In genomic region chr1:3284691-3285090, GRCh38 we compare ENCODE assay signal across 1 cellular context.
TF ChIP-seq lines count a peak whose summit lies in the region.

No MANE protein-coding gene starts in this region.

TF ChIP-seq in H1, 55 proteins besides CTCF, POLR2A, EP300 and RAD21 (continued from another document):
- no peak for TF ChIP-seq CHD7 (IDR thresholded peaks at IDR 0.05; ENCODE audit: insufficient replicate concordance, low read length)
- TF ChIP-seq ATF2 (IDR thresholded peaks at IDR 0.05; ENCODE audit: low read length): no peak
- TF ChIP-seq TEAD4 (IDR thresholded peaks at IDR 0.05; ENCODE audit: low read depth, low read length): no peak
- TF ChIP-seq NANOG (IDR thresholded peaks at IDR 0.05; ENCODE audit: insufficient read depth, low read depth, low read length, poor library complexity, severe bottlenecking): no peak
- no peak for TF ChIP-seq SIRT6 (IDR thresholded peaks at IDR 0.05; ENCODE audit: low read length)
- no peak for TF ChIP-seq TBP (IDR thresholded peaks at IDR 0.05; ENCODE audit: low read depth, low read length)
- TF ChIP-seq POU5F1 (IDR thresholded peaks at IDR 0.05; ENCODE audit: low read depth, low read length): no peak
- TF ChIP-seq CTBP2 (IDR thresholded peaks at IDR 0.05; ENCODE audit: borderline replicate concordance, insufficient read depth, insufficient read length, low read length): no peak
